Comparison of ENCODE assay signal across 8 cellular contexts in the genomic region with DNA sequence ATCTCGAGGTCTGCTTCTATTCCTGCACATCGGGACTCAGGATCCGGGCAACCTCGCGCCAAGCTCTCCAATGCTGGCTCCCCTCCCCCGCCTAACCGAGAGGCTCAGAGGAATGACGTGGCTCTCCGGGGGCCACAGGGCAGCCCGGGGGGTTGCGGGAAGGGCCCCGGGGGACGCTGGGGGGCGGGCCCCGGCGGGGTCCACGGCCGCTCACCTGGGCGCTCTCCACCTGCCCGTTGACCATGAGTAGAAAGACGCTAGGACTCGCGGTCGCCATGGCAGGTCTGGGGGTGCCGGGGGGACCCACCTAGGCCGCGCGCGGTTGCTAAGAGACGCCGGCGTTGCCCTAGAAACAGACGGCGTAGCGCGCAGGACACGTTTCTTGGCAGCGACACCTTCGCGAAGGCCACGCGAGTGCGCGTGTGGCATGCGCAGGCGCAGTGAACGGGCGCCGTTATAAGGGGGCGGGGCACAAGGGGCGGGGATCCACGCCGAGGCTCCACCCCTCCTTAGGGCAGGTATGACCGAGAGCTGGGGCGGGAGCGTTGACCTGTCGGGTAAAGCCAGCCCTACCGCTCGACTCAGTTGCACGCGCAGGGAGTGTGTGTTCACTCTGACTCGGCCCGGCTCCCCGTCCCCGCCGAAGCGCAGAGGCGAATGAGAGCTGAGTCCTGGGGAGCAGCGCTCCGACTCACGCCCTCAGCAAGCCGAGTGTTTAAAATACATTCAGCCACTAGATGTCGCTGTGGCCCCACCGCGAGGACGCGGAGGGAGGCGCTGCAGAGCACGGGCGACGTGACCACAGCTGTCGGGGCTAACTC. TPM values are rescaled to one million over a fixed set of nuclear protein-coding genes. Genes with fewer than 3 reads are reported as not detected.
DNase-seq lines count a peak whose midpoint lies in the region; ATAC-seq and TF ChIP-seq lines count a peak whose summit lies in the region.

A gene with protein sequence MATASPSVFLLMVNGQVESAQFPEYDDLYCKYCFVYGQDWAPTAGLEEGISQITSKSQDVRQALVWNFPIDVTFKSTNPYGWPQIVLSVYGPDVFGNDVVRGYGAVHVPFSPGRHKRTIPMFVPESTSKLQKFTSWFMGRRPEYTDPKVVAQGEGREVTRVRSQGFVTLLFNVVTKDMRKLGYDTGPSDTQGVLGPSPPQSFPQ (minus strand): TSS at position 431 of the 821 bp plus-strand sequence. CDS start 154 bp downstream, at position 277.

- H3K36me3 ChIP-seq in Caco-2 (ENCODE audit: control insufficient read depth, insufficient read depth, low read length), result no peaks in the 10 kb centered on the region

- POLR2A ChIA-PET in Caco-2 (lab: Charles Lee), result interaction anchor here (1.0 to 3.1 kb wide), 3 partner anchors 9 to 25 kb away, joined by 3 to 30 read pairs (median 3); a partner anchor contains a TSS

- H3K4me1 Mint-ChIP-seq in Caco-2 (ENCODE audit: low read depth, unreplicated experiment), result no peaks in the 10 kb centered on the region

- no peaks in the 10 kb centered on the region for H3K9me3 ChIP-seq in Caco-2

- no peaks in the 10 kb centered on the region for H3K27me3 Mint-ChIP-seq in Caco-2 (ENCODE audit: insufficient read depth, unreplicated experiment)

- ATAC-seq in GM21360 (IDR thresholded peaks at IDR 0.05; ENCODE audit: unreplicated experiment), result peak; percentile 77

- intact Hi-C loops in Caco-2 (cut with micrococcal nuclease; ENCODE audit: unreplicated experiment), result loop anchor here (1.0 to 2.0 kb wide), 4 partner anchors 16 to 404 kb away; a partner anchor contains a TSS

- no peaks in the 10 kb centered on the region for H3K9me3 Mint-ChIP-seq in Caco-2 (ENCODE audit: unreplicated experiment)

- peak within 1 kb of the TSS; percentile 80 for H3K4me3 Mint-ChIP-seq in Caco-2 (ENCODE audit: unreplicated experiment)

- peak; percentile 93 to 94 for DNase-seq in Caco-2
- peak; percentile 84 for DNase-seq in HT1080 (ENCODE audit: low read depth)
- peak; percentile 84 for DNase-seq in NOMO-1 treated with dmso at 0.1 percent for 144 hours (lab: John Stamatoyannopoulos, UW; ENCODE audit: unreplicated experiment)
- peak; percentile 89 for DNase-seq in activated T-cell treated with anti-CD3 and anti-CD28 coated beads for 1 hour (ENCODE audit: low read depth)
- peak; percentile 93 for DNase-seq in epidermal melanocyte (ENCODE audit: insufficient read length, low spot score)
- DNase-seq in middle frontal gyrus (ENCODE audit: extremely low spot score, low spot score), result peak; percentile 89
- peak; percentile 83 to 88 for DNase-seq in stimulated activated CD8-positive, alpha-beta memory T cell treated with anti-CD3 and anti-CD28 coated beads, Interleukin-2, amount 100 ng/mL, for 48 hours (ENCODE audit: low read depth in 2 of 2)

- peak within 1 kb of the TSS; percentile 68 for H3K27ac Mint-ChIP-seq in Caco-2 (ENCODE audit: unreplicated experiment)

- no peaks in the 10 kb centered on the region for H3K36me3 Mint-ChIP-seq in Caco-2 (ENCODE audit: insufficient read depth, unreplicated experiment)

- H3K4me1 ChIP-seq in Caco-2, result peaks cover 6% of the 10 kb centered on the region

- BruUV-seq in Caco-2 (replicated peaks; lab: Mats Ljungman, UMichigan), result no TSS peak

- TF ChIP-seq CTCF in Caco-2 (IDR thresholded peaks at IDR 0.05; ENCODE audit: insufficient read depth in 1 of 2, low read depth in 1 of 2, low read length in 1 of 2, severe bottlenecking in 1 of 2, unreplicated experiment in 1 of 2), result peak; percentile 94 to 98

- CTCF ChIA-PET in Caco-2 (lab: Charles Lee), result interaction anchor here (0.6 to 2.4 kb wide), 25 partner anchors 9 to 752 kb away, joined by 3 to 69 read pairs (median 4); a partner anchor contains a TSS

- H3K4me3 ChIP-seq in Caco-2 (ENCODE audit: low read depth, low read length), result peak within 1 kb of the TSS; percentile 81

- H3K27me3 ChIP-seq in Caco-2 (replicated peaks; ENCODE audit: control insufficient read depth, insufficient read depth, low read length), result no peaks in the 10 kb centered on the region

RNA-seq across cellular contexts. Expression of the gene that starts here (rescaled TPM):
- 8.1 and 11.5 TPM in 2 replicates for total RNA-seq in Caco-2 (2022)
- 33.8 and 39.7 TPM in 2 replicates for total RNA-seq in HT1080 (2014; rRNA removed; shearing (Covaris generic))
- polyA plus RNA-seq in HT1080 (2015; cell fraction: cytosol; rRNA removed), result 31.1 and 33.8 TPM in 2 replicates
- polyA plus RNA-seq in HT1080 (2015; cell fraction: nucleus; rRNA removed), result 19.6 and 22.1 TPM in 2 replicates

Comparison
In these comparisons a context has a peak if more than half of its experiments do, and no peak if none do; other contexts are left out.
1. Peak in every context shown above with its lines: DNase-seq, ATAC-seq and H3K4me3 ChIP-seq.